Comparison of ENCODE assay signal across 8 cellular contexts in genomic region chr15:74995779-74996765, GRCh38. TPM values are rescaled to one million over a fixed set of nuclear protein-coding genes. Genes with fewer than 3 reads are reported as not detected.
DNase-seq lines count a peak whose midpoint lies in the region; ATAC-seq, FAIRE-seq and TF ChIP-seq lines count a peak whose summit lies in the region.

No MANE protein-coding gene starts in this region.

- peaks cover 18% of the 10 kb centered on the region for H3K27me3 ChIP-seq in PC-9 (ENCODE audit: insufficient read depth, low read depth)
- H3K27me3 ChIP-seq in H1 (replicated peaks in 1 of 4; ENCODE audit: control insufficient read depth in 3 of 4, extremely low read depth in 1 of 4, insufficient read depth in 3 of 4, low read length in 3 of 4) = peaks cover 0 to 3% (median 0%) of the 10 kb centered on the region in 4 experiments; a peak in 3 of 7 replicates

- CTCF ChIA-PET in activated CD8-positive, alpha-beta memory T cell treated with anti-CD3 and anti-CD28 coated beads, Interleukin-2, amount 10 ng/mL, durations not matched to agents 7 days and 5 days (lab: Charles Lee) = interaction anchor here (0.8 to 1.7 kb wide), 6 partner anchors 12 to 942 kb away, joined by 3 to 5 read pairs (median 3); partner anchors contain the start of gene PPCDC
- CTCF ChIA-PET in PC-9 (lab: Charles Lee) (no interaction called here), H1 (lab: Charles Lee; ENCODE audit: partially characterized antibody) (interaction anchor here (0.6 to 2.2 kb wide), 15 partner anchors 8 to 312 kb away, joined by 3 to 8 read pairs (median 3); partner anchors contain the start of gene C15orf39)

- no peak overlapping the region for H2BK120ac ChIP-seq in H1 (replicated peaks; ENCODE audit: low read depth, low read length)

- H3K4me1 ChIP-seq in PC-9 (replicated peaks; ENCODE audit: insufficient read depth) = peaks cover 8% of the 10 kb centered on the region
- H3K4me1 ChIP-seq in H1 (replicated peaks in 1 of 4; ENCODE audit: control insufficient read depth in 3 of 4, insufficient read depth in 4 of 4, low read length in 3 of 4) = peaks cover 0 to 7% (median 4%) of the 10 kb centered on the region in 4 experiments; a peak in 6 of 7 replicates

- H3K4ac ChIP-seq in H1 (replicated peaks; ENCODE audit: insufficient read length, low read depth, low read length) = no peak overlapping the region

- peaks cover 53% of the 10 kb centered on the region for H3K27me3 Mint-ChIP-seq in activated CD8-positive, alpha-beta memory T cell treated with anti-CD3 and anti-CD28 coated beads, Interleukin-2, amount 10 ng/mL, durations not matched to agents 7 days and 5 days
- peaks cover 21 to 32% of the 10 kb centered on the region in 2 donors for H3K27me3 Mint-ChIP-seq in natural killer cell (ENCODE audit: low read depth in 2 of 2)

- H3K79me2 ChIP-seq in PC-9 (ENCODE audit: low read depth) (peaks cover 10% of the 10 kb centered on the region), H1 (ENCODE audit: control insufficient read depth in 1 of 2, insufficient read depth in 2 of 2, low read length in 2 of 2) (peaks cover 0 to 9% of the 10 kb centered on the region in 2 experiments; a peak in 1 of 4 replicates)

- no peak overlapping the region for H2AK5ac ChIP-seq in H1 (ENCODE audit: low read depth, low read length)

- no peak overlapping the region for H3K27ac Mint-ChIP-seq in activated CD8-positive, alpha-beta memory T cell treated with anti-CD3 and anti-CD28 coated beads, Interleukin-2, amount 10 ng/mL, durations not matched to agents 7 days and 5 days
- no peak overlapping the region for H3K27ac Mint-ChIP-seq in natural killer cell

- peak overlapping the region; percentile 44; the same call in 1 of the 2 replicates for H2BK5ac ChIP-seq in H1 (ENCODE audit: low read depth, low read length)

- no peak for TF ChIP-seq POLR2A in H1 (IDR thresholded peaks at IDR 0.05; ENCODE audit: control extremely low read depth in 1 of 2, low read depth in 2 of 2, low read length in 2 of 2)
- TF ChIP-seq POLR2A in erythroblast (IDR thresholded peaks at IDR 0.05; ENCODE audit: low read length) = no peak

- TF ChIP-seq CTCF in PC-9 (conservative IDR thresholded peaks at IDR 0.05) (no peak), H1 (IDR thresholded peaks at IDR 0.05; ENCODE audit: control extremely low read depth in 1 of 3, insufficient read depth in 1 of 3, low read depth in 1 of 3, low read length in 3 of 3) (no peak), natural killer cell (IDR thresholded peaks at IDR 0.05) (no peak)

- H2BK12ac ChIP-seq in H1 (ENCODE audit: low read depth, low read length) = 0 out of 2 replicates have a peak overlapping the region, but pooled peaks have one; percentile 23

- 7% methylated on average over 40 of the region's 42 CpGs; no CpG with 5 or more reads in 1 of the 2 experiments for WGBS in H1 (ENCODE audit: extremely low coverage in 1 of 2, insufficient coverage in 1 of 2, insufficient read length in 1 of 2, insufficient replicate concordance in 2 of 2, low coverage in 1 of 2, low lambda C conversion rate in 2 of 2, missing lambda C conversion rate in 1 of 2), 2 experiments

- peak overlapping the region; percentile 95 for H3K4me2 ChIP-seq in PC-9
- H3K4me2 ChIP-seq in H1 (ENCODE audit: insufficient read depth in 1 of 2, low read depth in 2 of 2, low read length in 2 of 2) = peak overlapping the region; percentile 92 to 99

- H3K4me3 Mint-ChIP-seq in activated CD8-positive, alpha-beta memory T cell treated with anti-CD3 and anti-CD28 coated beads, Interleukin-2, amount 10 ng/mL, durations not matched to agents 7 days and 5 days = peak overlapping the region; percentile 57
- H3K4me3 Mint-ChIP-seq in natural killer cell = peak overlapping the region; percentile 86

- peak overlapping the region; percentile 94 for H4K8ac ChIP-seq in H1 (ENCODE audit: extremely low read depth, insufficient read depth, low read length)

- no peak for ATAC-seq in activated CD8-positive, alpha-beta memory T cell treated with anti-CD3 and anti-CD28 coated beads, Interleukin-2, amount 10 ng/mL, durations not matched to agents 7 days and 5 days
- ATAC-seq in natural killer cell = no peak
- no peak for ATAC-seq in HG02623 (IDR thresholded peaks at IDR 0.05; ENCODE audit: unreplicated experiment)

- H3K23ac ChIP-seq in H1 (ENCODE audit: insufficient read length) = no peak overlapping the region

- H3K9ac ChIP-seq in H1 (replicated peaks in 1 of 4; ENCODE audit: extremely low read depth in 1 of 4, low read depth in 3 of 4, low read length in 3 of 4) = peak overlapping the region; percentile 62 to 86 (median 73)

- H3K9me3 Mint-ChIP-seq in activated CD8-positive, alpha-beta memory T cell treated with anti-CD3 and anti-CD28 coated beads, Interleukin-2, amount 10 ng/mL, durations not matched to agents 7 days and 5 days (ENCODE audit: low read depth) = no peaks in the 10 kb centered on the region
- no peaks in the 10 kb centered on the region for H3K9me3 Mint-ChIP-seq in natural killer cell

- TSS peak; percentile 24 for BruUV-seq in PC-9 (replicated peaks; lab: Mats Ljungman, UMichigan)

- peak overlapping the region; percentile 93 for H3K18ac ChIP-seq in H1 (ENCODE audit: extremely low read depth, low read length)

- no peak for TF ChIP-seq RAD21 in H1 (IDR thresholded peaks at IDR 0.05 in 1 of 2, conservative IDR thresholded peaks at IDR 0.05 in 1 of 2; ENCODE audit: low read depth in 2 of 2, low read length in 2 of 2)

- H3K27ac ChIP-seq in PC-9 (no peak overlapping the region), H1 (ENCODE audit: low read depth, low read length) (no peak overlapping the region)

- no peak for TF ChIP-seq EP300 in H1 (IDR thresholded peaks at IDR 0.05; ENCODE audit: borderline replicate concordance in 1 of 2, low read depth in 2 of 2, low read length in 2 of 2)

- intact Hi-C loops in PC-9 (cut with micrococcal nuclease; ENCODE audit: unreplicated experiment) = no loop called here
- intact Hi-C loops in natural killer cell (cut with micrococcal nuclease) = no loop called here

- H3K36me3 ChIP-seq in PC-9 (ENCODE audit: low read depth) (no peaks in the 10 kb centered on the region), H1 (ENCODE audit: control insufficient read depth in 2 of 4, insufficient read depth in 4 of 4, low read length in 3 of 4) (no peaks in the 10 kb centered on the region)

- no peaks in the 10 kb centered on the region for H3F3A ChIP-seq in PC-9 (ENCODE audit: insufficient read depth, low read depth)

- FAIRE-seq in H1 (lab: Jason Lieb, UNC) = peak; percentile 24

- no peaks in the 10 kb centered on the region; the same call in 1 of the 2 replicates for H3K79me1 ChIP-seq in H1 (ENCODE audit: low read depth, low read length)

- H4K20me1 ChIP-seq in PC-9 (ENCODE audit: insufficient read depth) (no peaks in the 10 kb centered on the region), H1 (replicated peaks in 1 of 2; ENCODE audit: control insufficient read depth in 1 of 2, insufficient read depth in 2 of 2, low read length in 2 of 2) (peaks cover 0 to 4% of the 10 kb centered on the region in 2 experiments)

- no peak overlapping the region for H3K14ac ChIP-seq in H1 (ENCODE audit: insufficient read length)

- DNase-seq in activated CD8-positive, alpha-beta memory T cell treated with anti-CD3 and anti-CD28 coated beads, Interleukin-2, amount 10 ng/mL, durations not matched to agents 7 days and 5 days = no peak
- DNase-seq in activated CD8-positive, alpha-beta memory T cell treated with anti-CD3 and anti-CD28 coated beads, Interleukin-2, amount 50 U/mL, for 4 hours = no peak
- DNase-seq in PC-9 (no peak), H1 (ENCODE audit: low read depth in 1 of 2, low spot score in 2 of 2) (peak in 1 of 2 experiments; percentile 71), natural killer cell (no peak), erythroblast (lab: John Stamatoyannopoulos, UW) (no peak), NCI-H187 treated with DMSO at 0.1 percent for 48 hours (lab: John Stamatoyannopoulos, UW) (no peak)

- peak overlapping the region; percentile 70 for H3K56ac ChIP-seq in H1 (replicated peaks; ENCODE audit: insufficient read length, low read depth, low read length)

- 0 out of 2 replicates have a peak overlapping the region, but pooled peaks have one; percentile 95 for H2BK15ac ChIP-seq in H1 (ENCODE audit: low read length)

- peak overlapping the region; percentile 62 for H4K91ac ChIP-seq in H1 (replicated peaks; ENCODE audit: insufficient read length, low read length)

- H3K9me2 ChIP-seq in PC-9 (ENCODE audit: insufficient read depth) = no peaks in the 10 kb centered on the region

- H4K5ac ChIP-seq in H1 (ENCODE audit: insufficient read length, low read depth, low read length) = peak overlapping the region; percentile 78

- H2BK20ac ChIP-seq in H1 (ENCODE audit: low read length) = no peak overlapping the region

- POLR2A ChIA-PET in PC-9 (lab: Charles Lee; ENCODE audit: unreplicated experiment) = interaction anchor here (0.6 to 0.9 kb wide), 2 partner anchors 27 to 634 kb away, joined by 3 to 4 read pairs; partner anchors contain the start of gene PPCDC
- POLR2A ChIA-PET in H1 (lab: Charles Lee; ENCODE audit: partially characterized antibody) = interaction anchor here (0.7 to 2.2 kb wide), 16 partner anchors 9 to 236 kb away, joined by 3 to 10 read pairs (median 4); partner anchors contain the start of genes COX5A and RPP25

- H3K4me3 ChIP-seq in PC-9 (peak overlapping the region; percentile 99), H1 (ENCODE audit: extremely low read depth in 1 of 4, insufficient read depth in 2 of 4, low read depth in 3 of 4, low read length in 4 of 4) (peak overlapping the region; percentile 87 to 97 (median 90))

- H3K9me3 ChIP-seq in PC-9 (ENCODE audit: insufficient read depth, low read depth) (no peaks in the 10 kb centered on the region), H1 (ENCODE audit: insufficient read depth in 2 of 2, low read depth in 1 of 2, low read length in 1 of 2) (no peaks in the 10 kb centered on the region)

- H2AFZ ChIP-seq in PC-9 = peak overlapping the region; percentile 90
- 0 out of 2 replicates have a peak overlapping the region, but pooled peaks have one; percentile 12 for H2AFZ ChIP-seq in H1 (ENCODE audit: low read length)

- peaks cover 13% of the 10 kb centered on the region for H3K4me1 Mint-ChIP-seq in activated CD8-positive, alpha-beta memory T cell treated with anti-CD3 and anti-CD28 coated beads, Interleukin-2, amount 10 ng/mL, durations not matched to agents 7 days and 5 days
- H3K4me1 Mint-ChIP-seq in natural killer cell = peaks cover 5 to 18% of the 10 kb centered on the region in 2 donors

- H3K23me2 ChIP-seq in H1 (ENCODE audit: low read depth, low read length) = peaks cover 9% of the 10 kb centered on the region

- no peaks in the 10 kb centered on the region for H3K36me3 Mint-ChIP-seq in activated CD8-positive, alpha-beta memory T cell treated with anti-CD3 and anti-CD28 coated beads, Interleukin-2, amount 10 ng/mL, durations not matched to agents 7 days and 5 days
- no peaks in the 10 kb centered on the region for H3K36me3 Mint-ChIP-seq in natural killer cell

RNA-seq across cellular contexts. Expression of gene SCAMP5, which starts 0.7 kb away (rescaled TPM):
- under 1 TPM; 0.61 to 0.94 TPM for total RNA-seq in activated CD8-positive, alpha-beta memory T cell treated with anti-CD3 and anti-CD28 coated beads, Interleukin-2, amount 10 ng/mL, durations not matched to agents 7 days and 5 days
- 17.9 and 19.7 TPM in 2 replicates for total RNA-seq in PC-9 (2021)
- 51.8 and 55.4 TPM in 2 replicates for total RNA-seq in H1 (2021; fragmentation: NEBNext Ultra II Directional; extraction: Animal tissue kit (Norgen Biotek cat#: 25700))
- 94.7 and 96.4 TPM in 2 replicates for polyA plus RNA-seq in H1 (2011; rRNA removed)
- 67.2 TPM for polyA plus RNA-seq in H1 (2011; cell fraction: cytosol; rRNA removed)
- 80.9 TPM for polyA plus RNA-seq in H1 (2011; cell fraction: nucleus; rRNA removed)
- polyA plus RNA-seq in H1 (2012, experiment 1 of 2) = 45.3 to 68.0 TPM (median 54.9 TPM) in 4 replicates
- 63.6 TPM for polyA plus RNA-seq in H1 (2012, experiment 2 of 2)
- 44.6 TPM for polyA plus RNA-seq in H1 (2013, experiment 1 of 2)
- 46.5 TPM for polyA plus RNA-seq in H1 (2013, experiment 2 of 2)
- polyA minus RNA-seq in H1 (2011; rRNA and poly(A)+ RNA removed) = 90.2 and 116 TPM in 2 replicates
- 36.7 TPM for polyA minus RNA-seq in H1 (2011; cell fraction: cytosol; rRNA and poly(A)+ RNA removed)
- 38.4 TPM for polyA minus RNA-seq in H1 (2011; cell fraction: nucleus; rRNA and poly(A)+ RNA removed)
- 1 to 10 TPM in 1 of 3 donors, under 1 TPM in 2; 0.09 to 2.7 (median 0.54) TPM for total RNA-seq in natural killer cell

RNA-seq across cellular contexts. Expression of gene PPCDC, which starts 27.3 kb away (rescaled TPM):
- 10 to 100 TPM; 36.3 to 36.7 TPM for total RNA-seq in activated CD8-positive, alpha-beta memory T cell treated with anti-CD3 and anti-CD28 coated beads, Interleukin-2, amount 10 ng/mL, durations not matched to agents 7 days and 5 days
- total RNA-seq in PC-9 (2021) (23.7 and 24.4 TPM in 2 replicates), natural killer cell (10 to 100 TPM; 21.3 to 32.3 (median 27.0) TPM)
- total RNA-seq in H1 (2021; fragmentation: NEBNext Ultra II Directional; extraction: Animal tissue kit (Norgen Biotek cat#: 25700)) = 11.3 and 14.7 TPM in 2 replicates
- 29.7 and 46.7 TPM in 2 replicates for polyA plus RNA-seq in H1 (2011; rRNA removed)
- 40.7 TPM for polyA plus RNA-seq in H1 (2011; cell fraction: cytosol; rRNA removed)
- polyA plus RNA-seq in H1 (2011; cell fraction: nucleus; rRNA removed) = 38.6 TPM
- polyA plus RNA-seq in H1 (2012, experiment 1 of 2) = 11.5 to 22.8 TPM (median 19.2 TPM) in 4 replicates
- 20.5 TPM for polyA plus RNA-seq in H1 (2012, experiment 2 of 2)
- 13.7 TPM for polyA plus RNA-seq in H1 (2013, experiment 1 of 2)
- 12.7 TPM for polyA plus RNA-seq in H1 (2013, experiment 2 of 2)
- polyA minus RNA-seq in H1 (2011; rRNA and poly(A)+ RNA removed) = 17.0 and 18.1 TPM in 2 replicates
- 10.7 TPM for polyA minus RNA-seq in H1 (2011; cell fraction: cytosol; rRNA and poly(A)+ RNA removed)
- 18.8 TPM for polyA minus RNA-seq in H1 (2011; cell fraction: nucleus; rRNA and poly(A)+ RNA removed)

RNA-seq across cellular contexts. Expression of gene RPP25, which starts 39.5 kb away (rescaled TPM):
- 1 to 10 TPM; 6.8 to 7.5 TPM for total RNA-seq in activated CD8-positive, alpha-beta memory T cell treated with anti-CD3 and anti-CD28 coated beads, Interleukin-2, amount 10 ng/mL, durations not matched to agents 7 days and 5 days
- total RNA-seq in PC-9 (2021) (14.9 and 19.6 TPM in 2 replicates), natural killer cell (under 1 TPM; 0.21 to 0.84 (median 0.50) TPM)
- total RNA-seq in H1 (2021; fragmentation: NEBNext Ultra II Directional; extraction: Animal tissue kit (Norgen Biotek cat#: 25700)) = 19.4 and 19.8 TPM in 2 replicates
- polyA plus RNA-seq in H1 (2011; rRNA removed) = 17.4 and 20.0 TPM in 2 replicates
- 13.5 TPM for polyA plus RNA-seq in H1 (2011; cell fraction: cytosol; rRNA removed)
- polyA plus RNA-seq in H1 (2011; cell fraction: nucleus; rRNA removed) = 11.8 TPM
- 12.7 to 16.2 TPM (median 14.6 TPM) in 4 replicates for polyA plus RNA-seq in H1 (2012, experiment 1 of 2)
- polyA plus RNA-seq in H1 (2012, experiment 2 of 2) = 16.3 TPM
- 18.6 TPM for polyA plus RNA-seq in H1 (2013, experiment 1 of 2)
- polyA plus RNA-seq in H1 (2013, experiment 2 of 2) = 18.2 TPM
- 5.3 and 5.4 TPM in 2 replicates for polyA minus RNA-seq in H1 (2011; rRNA and poly(A)+ RNA removed)
- 7.6 TPM for polyA minus RNA-seq in H1 (2011; cell fraction: cytosol; rRNA and poly(A)+ RNA removed)
- 9.9 TPM for polyA minus RNA-seq in H1 (2011; cell fraction: nucleus; rRNA and poly(A)+ RNA removed)

RNA-seq across cellular contexts. Expression of gene COX5A, which starts 58.2 kb away (rescaled TPM):
- 100 to 1,000 TPM; 322 to 326 TPM for total RNA-seq in activated CD8-positive, alpha-beta memory T cell treated with anti-CD3 and anti-CD28 coated beads, Interleukin-2, amount 10 ng/mL, durations not matched to agents 7 days and 5 days
- total RNA-seq in PC-9 (2021) (177 and 247 TPM in 2 replicates), natural killer cell (10 to 100 TPM; 69.7 to 90.0 (median 76.9) TPM)
- 367 and 373 TPM in 2 replicates for total RNA-seq in H1 (2021; fragmentation: NEBNext Ultra II Directional; extraction: Animal tissue kit (Norgen Biotek cat#: 25700))
- polyA plus RNA-seq in H1 (2011; rRNA removed) = 228 and 270 TPM in 2 replicates
- 199 TPM for polyA plus RNA-seq in H1 (2011; cell fraction: cytosol; rRNA removed)
- 180 TPM for polyA plus RNA-seq in H1 (2011; cell fraction: nucleus; rRNA removed)
- 450 to 541 TPM (median 483 TPM) in 4 replicates for polyA plus RNA-seq in H1 (2012, experiment 1 of 2)
- polyA plus RNA-seq in H1 (2012, experiment 2 of 2) = 390 TPM
- polyA plus RNA-seq in H1 (2013, experiment 1 of 2) = 715 TPM
- polyA plus RNA-seq in H1 (2013, experiment 2 of 2) = 668 TPM
- 51.3 and 57.4 TPM in 2 replicates for polyA minus RNA-seq in H1 (2011; rRNA and poly(A)+ RNA removed)
- polyA minus RNA-seq in H1 (2011; cell fraction: cytosol; rRNA and poly(A)+ RNA removed) = 129 TPM
- 64.8 TPM for polyA minus RNA-seq in H1 (2011; cell fraction: nucleus; rRNA and poly(A)+ RNA removed)
